ENCODE assay signal across 20 cellular contexts in the genomic region with DNA sequence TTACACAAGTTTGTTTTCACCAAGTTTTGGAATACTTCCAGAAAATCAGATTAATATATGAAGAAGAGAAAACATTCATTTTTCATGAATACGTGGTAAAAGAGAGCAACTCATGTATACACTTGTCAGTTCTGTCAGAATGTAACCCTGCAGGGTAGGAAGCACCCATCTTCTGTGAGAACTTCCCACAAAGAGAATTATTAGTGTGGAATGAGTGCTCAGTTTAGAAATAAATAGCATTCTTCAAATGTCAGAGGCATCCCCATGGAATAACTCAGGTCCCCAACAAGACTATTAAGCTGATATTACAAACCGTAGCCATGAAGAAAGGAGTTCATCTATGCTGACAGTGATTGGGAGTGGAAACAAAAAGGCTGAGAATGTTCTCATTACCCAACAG. TPM values are rescaled to one million over a fixed set of nuclear protein-coding genes. Genes with fewer than 3 reads are reported as not detected.
DNase-seq lines count a peak whose midpoint lies in the region; ATAC-seq and TF ChIP-seq lines count a peak whose summit lies in the region.
"Had no signal": no experiment of that assay in that cellular context is flagged by ENCODE, and none has a peak within 500 bp of the region (broad histone marks: within the 10 kb centered on the region; RNA-seq: fewer than 3 reads in every experiment).

No MANE protein-coding gene starts in this region.

- TF ChIP-seq EP300 in neural cell (conservative IDR thresholded peaks at IDR 0.05; ENCODE audit: poor library complexity, severe bottlenecking), result peak; percentile 68

- CTCF ChIA-PET in activated CD4-positive, alpha-beta memory T cell treated with anti-CD3 and anti-CD28 coated beads, Interleukin-2, amount 10 ng/mL, durations not matched to agents 7 days and 5 days (lab: Charles Lee), result no interaction called here

- H3K4me3 ChIP-seq in left ventricle myocardium inferior (no peak overlapping the region), neural cell (ENCODE audit: low read length) (peak overlapping the region; percentile 16), osteoblast (ENCODE audit: insufficient read depth, low read length) (no peak overlapping the region), smooth muscle cell (no peak overlapping the region)
- H3K4me3 ChIP-seq: A549; BLaER1 treated with 17β-estradiol and CSF1 and Interleukin-3, amounts not matched to agents 10 nM and 100 nM had no signal

- no peaks in the 10 kb centered on the region for H3K27me3 ChIP-seq in left ventricle myocardium inferior (ENCODE audit: low read depth)
- no peaks in the 10 kb centered on the region for H3K27me3 ChIP-seq in neural cell (ENCODE audit: insufficient read depth, low read depth, low read length)
- H3K27me3 ChIP-seq in osteoblast (ENCODE audit: insufficient read depth, low read length), result no peaks in the 10 kb centered on the region
- no peaks in the 10 kb centered on the region for H3K27me3 ChIP-seq in smooth muscle cell (ENCODE audit: low read depth)
- H3K27me3 ChIP-seq: BLaER1 treated with 17β-estradiol and CSF1 and Interleukin-3, amounts not matched to agents 10 nM and 100 nM had no signal

- H3K4me2 ChIP-seq in neural cell (ENCODE audit: low read length) (no peak overlapping the region), osteoblast (ENCODE audit: insufficient read depth, low read length) (no peak overlapping the region), smooth muscle cell (no peak overlapping the region)
- H3K4me2 ChIP-seq: A549; BLaER1 treated with 17β-estradiol and CSF1 and Interleukin-3, amounts not matched to agents 10 nM and 100 nM had no signal

- H3K9me3 Mint-ChIP-seq in progenitor cell of endocrine pancreas (ENCODE audit: low read depth), result no peaks in the 10 kb centered on the region
- no peaks in the 10 kb centered on the region for H3K9me3 Mint-ChIP-seq in activated CD4-positive, alpha-beta memory T cell treated with anti-CD3 and anti-CD28 coated beads, Interleukin-2, amount 10 ng/mL, durations not matched to agents 7 days and 5 days
- H3K9me3 Mint-ChIP-seq: CD4-positive, alpha-beta T cell; CD8-positive, alpha-beta T cell had no signal

- no peaks in the 10 kb centered on the region for H3K79me2 ChIP-seq in neural cell (replicated peaks; ENCODE audit: insufficient read depth, low read length)
- no peaks in the 10 kb centered on the region for H3K79me2 ChIP-seq in osteoblast (ENCODE audit: insufficient read depth, low read length)
- H3K79me2 ChIP-seq in smooth muscle cell (ENCODE audit: low read depth), result no peaks in the 10 kb centered on the region

- POLR2A ChIA-PET in activated CD4-positive, alpha-beta memory T cell treated with anti-CD3 and anti-CD28 coated beads, Interleukin-2, amount 10 ng/mL, durations not matched to agents 7 days and 5 days (lab: Charles Lee), result no interaction called here

- no peak overlapping the region for H3K4me3 Mint-ChIP-seq in progenitor cell of endocrine pancreas (ENCODE audit: low read depth)
- no peak overlapping the region for H3K4me3 Mint-ChIP-seq in activated CD4-positive, alpha-beta memory T cell treated with anti-CD3 and anti-CD28 coated beads, Interleukin-2, amount 10 ng/mL, durations not matched to agents 7 days and 5 days
- H3K4me3 Mint-ChIP-seq: B cell; CD4-positive, alpha-beta T cell; CD8-positive, alpha-beta T cell had no signal

- H3F3A ChIP-seq in neural cell (ENCODE audit: insufficient read depth, low read length, poor library complexity, severe bottlenecking) (no peaks in the 10 kb centered on the region), smooth muscle cell (ENCODE audit: low read depth) (no peaks in the 10 kb centered on the region)

- peak; percentile 29 for ATAC-seq in Right ventricle myocardium superior (ENCODE audit: poor library complexity)
- no peak for ATAC-seq in GM21786 (IDR thresholded peaks at IDR 0.05; ENCODE audit: unreplicated experiment)
- ATAC-seq: A549; CD8-positive, alpha-beta T cell had no signal

- H3K36me3 Mint-ChIP-seq in progenitor cell of endocrine pancreas (ENCODE audit: insufficient read depth), result peaks cover 1% of the 10 kb centered on the region
- no peaks in the 10 kb centered on the region for H3K36me3 Mint-ChIP-seq in activated CD4-positive, alpha-beta memory T cell treated with anti-CD3 and anti-CD28 coated beads, Interleukin-2, amount 10 ng/mL, durations not matched to agents 7 days and 5 days (ENCODE audit: low read depth)
- H3K36me3 Mint-ChIP-seq: CD8-positive, alpha-beta T cell had no signal

- intact Hi-C loops in Right ventricle myocardium superior (cut with DNase I) (no loop called here), left ventricle myocardium inferior (cut with micrococcal nuclease) (no loop called here)

- H3K9me3 ChIP-seq in left ventricle myocardium inferior (replicated peaks), result no peaks in the 10 kb centered on the region
- no peaks in the 10 kb centered on the region for H3K9me3 ChIP-seq in neural cell (ENCODE audit: low read length)
- no peaks in the 10 kb centered on the region for H3K9me3 ChIP-seq in osteoblast (ENCODE audit: low read depth, low read length)
- H3K9me3 ChIP-seq in smooth muscle cell (replicated peaks; ENCODE audit: low read depth), result no peaks in the 10 kb centered on the region
- H3K9me3 ChIP-seq: A549; BLaER1 treated with 17β-estradiol and CSF1 and Interleukin-3, amounts not matched to agents 10 nM and 100 nM; Caco-2 had no signal

- TF ChIP-seq RAD21 in neural cell (conservative IDR thresholded peaks at IDR 0.05), result no peak

- no peak for TF ChIP-seq CTCF in left ventricle myocardium inferior (IDR thresholded peaks at IDR 0.05; ENCODE audit: borderline replicate concordance)
- TF ChIP-seq CTCF in neural cell (IDR thresholded peaks at IDR 0.05; ENCODE audit: poor library complexity, severe bottlenecking), result no peak
- no peak for TF ChIP-seq CTCF in osteoblast (IDR thresholded peaks at IDR 0.05; ENCODE audit: extremely low read depth, low read depth, low read length)
- no peak for TF ChIP-seq CTCF in smooth muscle cell (IDR thresholded peaks at IDR 0.05; ENCODE audit: borderline replicate concordance, insufficient read depth, poor library complexity, severe bottlenecking)
- no peak for TF ChIP-seq CTCF in progenitor cell of endocrine pancreas (IDR thresholded peaks at IDR 0.05; ENCODE audit: unreplicated experiment)

- H4K20me1 ChIP-seq in neural cell (ENCODE audit: insufficient read depth), result no peaks in the 10 kb centered on the region
- H4K20me1 ChIP-seq in osteoblast (ENCODE audit: insufficient read depth, low read length), result no peaks in the 10 kb centered on the region
- no peaks in the 10 kb centered on the region for H4K20me1 ChIP-seq in smooth muscle cell (ENCODE audit: low read depth)
- H4K20me1 ChIP-seq: BLaER1 treated with 17β-estradiol and CSF1 and Interleukin-3, amounts not matched to agents 10 nM and 100 nM had no signal

- 80% methylated on average over 2 of the region's 2 CpGs for WGBS in smooth muscle cell (ENCODE audit: low lambda C conversion rate)

- H3K36me3 ChIP-seq in left ventricle myocardium inferior (no peaks in the 10 kb centered on the region), neural cell (ENCODE audit: insufficient read depth, low read length) (no peaks in the 10 kb centered on the region), osteoblast (ENCODE audit: insufficient read depth, low read length) (no peaks in the 10 kb centered on the region), smooth muscle cell (ENCODE audit: low read depth) (no peaks in the 10 kb centered on the region)
- H3K36me3 ChIP-seq: BLaER1 treated with 17β-estradiol and CSF1 and Interleukin-3, amounts not matched to agents 10 nM and 100 nM had no signal

- no peaks in the 10 kb centered on the region for H3K9me2 ChIP-seq in neural cell (ENCODE audit: insufficient read depth, low read length)

- H3K27me3 Mint-ChIP-seq in progenitor cell of endocrine pancreas, result no peaks in the 10 kb centered on the region
- no peaks in the 10 kb centered on the region for H3K27me3 Mint-ChIP-seq in activated CD4-positive, alpha-beta memory T cell treated with anti-CD3 and anti-CD28 coated beads, Interleukin-2, amount 10 ng/mL, durations not matched to agents 7 days and 5 days

- peaks cover 83% of the 10 kb centered on the region for H3K4me1 ChIP-seq in left ventricle myocardium inferior
- H3K4me1 ChIP-seq in osteoblast (ENCODE audit: insufficient read depth, low read length), result no peaks in the 10 kb centered on the region
- no peaks in the 10 kb centered on the region for H3K4me1 ChIP-seq in smooth muscle cell (ENCODE audit: low read depth)
- H3K4me1 ChIP-seq: A549; BLaER1 treated with 17β-estradiol and CSF1 and Interleukin-3, amounts not matched to agents 10 nM and 100 nM; Caco-2 had no signal

- H3K27ac ChIP-seq in left ventricle myocardium inferior (replicated peaks) (no peak overlapping the region), neural cell (ENCODE audit: low read length) (no peak overlapping the region), osteoblast (ENCODE audit: low read depth, low read length) (no peak overlapping the region), smooth muscle cell (ENCODE audit: low read depth) (peak overlapping the region; percentile 30)
- H3K27ac ChIP-seq: 22Rv1; A549; BLaER1 treated with 17β-estradiol and CSF1 and Interleukin-3, amounts not matched to agents 10 nM and 100 nM; C4-2B had no signal

- no peak for DNase-seq in Right ventricle myocardium superior
- DNase-seq in left ventricle myocardium inferior, result no peak
- peak; percentile 17 for DNase-seq in osteoblast (ENCODE audit: insufficient read length, low spot score, missing footprints)
- no peak for DNase-seq in smooth muscle cell (lab: John Stamatoyannopoulos, UW; ENCODE audit: unreplicated experiment)
- no peak for DNase-seq in progenitor cell of endocrine pancreas (ENCODE audit: low spot score, unreplicated experiment)
- no peak for DNase-seq in activated CD4-positive, alpha-beta memory T cell treated with anti-CD3 and anti-CD28 coated beads, Interleukin-2, amount 10 ng/mL, durations not matched to agents 7 days and 5 days
- DNase-seq: AML-193; Caco-2; Calu3; CD4-positive, alpha-beta T cell; CD8-positive, alpha-beta T cell; DMS79 treated with DMSO at 0.1 percent for 48 hours; GF-D8 had no signal

- H3K9ac ChIP-seq in neural cell (ENCODE audit: low read length) (no peak overlapping the region), smooth muscle cell (ENCODE audit: low read depth) (no peak overlapping the region)
- H3K9ac ChIP-seq: BLaER1 treated with 17β-estradiol and CSF1 and Interleukin-3, amounts not matched to agents 10 nM and 100 nM had no signal

- peaks cover 3% of the 10 kb centered on the region for H3K4me1 Mint-ChIP-seq in progenitor cell of endocrine pancreas (ENCODE audit: low read depth)
- no peaks in the 10 kb centered on the region for H3K4me1 Mint-ChIP-seq in activated CD4-positive, alpha-beta memory T cell treated with anti-CD3 and anti-CD28 coated beads, Interleukin-2, amount 10 ng/mL, durations not matched to agents 7 days and 5 days

- no peak overlapping the region for H3K27ac Mint-ChIP-seq in progenitor cell of endocrine pancreas
- no peak overlapping the region for H3K27ac Mint-ChIP-seq in activated CD4-positive, alpha-beta memory T cell treated with anti-CD3 and anti-CD28 coated beads, Interleukin-2, amount 10 ng/mL, durations not matched to agents 7 days and 5 days
- H3K27ac Mint-ChIP-seq: B cell; CD4-positive, alpha-beta T cell; CD8-positive, alpha-beta T cell had no signal

- H2AFZ ChIP-seq in neural cell (ENCODE audit: low read depth, low read length) (no peak overlapping the region), osteoblast (ENCODE audit: low read length) (no peak overlapping the region), smooth muscle cell (ENCODE audit: low read depth) (no peak overlapping the region)

RNA-seq across cellular contexts. Expression of gene EPB41L4A, which starts 45.2 kb away (rescaled TPM):
- total RNA-seq in Right ventricle myocardium superior (20.5 TPM), left ventricle myocardium inferior (17.8 TPM), osteoblast (0.59 and 0.72 TPM in 2 replicates), smooth muscle cell (3.7 and 8.9 TPM in 2 replicates), progenitor cell of endocrine pancreas (34.2 and 37.7 TPM in 2 replicates)
- polyA plus RNA-seq in neural cell (4.9 and 7.4 TPM in 2 replicates), smooth muscle cell (2.9 and 3.8 TPM in 2 replicates)
- polyA minus RNA-seq in neural cell, result 35.1 and 44.5 TPM in 2 replicates
- 1 to 10 TPM; 2.3 to 3.3 TPM for total RNA-seq in activated CD4-positive, alpha-beta memory T cell treated with anti-CD3 and anti-CD28 coated beads, Interleukin-2, amount 10 ng/mL, durations not matched to agents 7 days and 5 days
